Comparison of ENCODE assay signal across 12 cellular contexts in genomic region chr7:1716263-1717094, GRCh38. TPM values are rescaled to one million over a fixed set of nuclear protein-coding genes. Genes with fewer than 3 reads are reported as not detected.
DNase-seq lines count a peak whose midpoint lies in the region; ATAC-seq and TF ChIP-seq lines count a peak whose summit lies in the region.
"Had no signal": no experiment of that assay in that cellular context is flagged by ENCODE, and none has a peak within 500 bp of the region (broad histone marks: within the 10 kb centered on the region; RNA-seq: fewer than 3 reads in every experiment).

No MANE protein-coding gene starts in this region.

- peak; percentile 65 for DNase-seq in NCI-H510A treated with DMSO at 0.1 percent for 48 hours (lab: John Stamatoyannopoulos, UW)
- no peak for DNase-seq in NCI-H510A (lab: John Stamatoyannopoulos, UW)
- peak; percentile 64 for DNase-seq in M059J (ENCODE audit: low read depth)
- peak; percentile 12 for DNase-seq in astrocyte of the spinal cord (ENCODE audit: low read depth, low spot score)
- DNase-seq in DMS79 treated with DMSO at 0.1 percent for 48 hours (lab: John Stamatoyannopoulos, UW), result no peak

- no peak for TF ChIP-seq CTCF in astrocyte of the spinal cord (IDR thresholded peaks at IDR 0.05; ENCODE audit: low read depth, low read length)

- H3K4me3 ChIP-seq in astrocyte of the spinal cord (ENCODE audit: low read depth, low read length) (no peak overlapping the region), mesodermal cell (ENCODE audit: extremely low read depth, insufficient read depth, low read length, poor library complexity, severe bottlenecking) (no peak overlapping the region)
- H3K4me3 ChIP-seq: coronary artery, vagina had no signal

- 66 to 75% methylated on average over 15 to 17 of the region's 20 CpGs for WGBS in mesodermal cell (ENCODE audit: insufficient coverage in 2 of 2), 2 experiments

- ATAC-seq in HG03139 (IDR thresholded peaks at IDR 0.05; ENCODE audit: unreplicated experiment) (no peak), GM18511 (IDR thresholded peaks at IDR 0.05; ENCODE audit: unreplicated experiment) (no peak)

- peaks cover 28% of the 10 kb centered on the region for H3K4me1 ChIP-seq in mesodermal cell (ENCODE audit: control insufficient read depth, insufficient read depth, low read length, poor library complexity, severe bottlenecking)
- H3K4me1 ChIP-seq: vagina had no signal

- no peaks in the 10 kb centered on the region for H3K9me3 ChIP-seq in mesodermal cell (ENCODE audit: control insufficient read depth, low read length)
- H3K9me3 ChIP-seq: vagina had no signal

- H3K27ac ChIP-seq in mesodermal cell (ENCODE audit: low read depth, low read length, severe bottlenecking), result peak overlapping the region; percentile 41
- H3K27ac ChIP-seq: coronary artery, vagina had no signal

- H3K36me3 ChIP-seq in mesodermal cell (ENCODE audit: control insufficient read depth, insufficient read depth, low read length), result peaks cover 26% of the 10 kb centered on the region
- H3K36me3 ChIP-seq: vagina had no signal

- in situ Hi-C loops in astrocyte of the spinal cord (cut with HindIII; ENCODE audit: low sequenced_read_pairs), result no loop called here

RNA-seq across cellular contexts. Expression of gene ELFN1, which starts 46.4 kb away (rescaled TPM):
- not detected in 2 replicates for total RNA-seq in M059J (2014; rRNA removed; shearing (Covaris generic))
- 21.3 TPM for polyA plus RNA-seq in mesodermal cell (2013, experiment 1 of 2)
- polyA plus RNA-seq in mesodermal cell (2013, experiment 2 of 2), result 16.8 TPM
- total RNA-seq: A673; activated T-helper 1 cell treated with anti-CD3 and anti-CD28 coated beads, Interleukin-12 subunit alpha, Interleukin-12 subunit beta, Interleukin-2, Interleukin-4 antibody, amounts not matched to agents 30 ng/mL and 10 ng/mL and 1 ng/mL, durations not matched to agents 14 hours and 24 hours and 36 hours had no signal

Comparison
In these comparisons a context has a peak if more than half of its experiments do, and no peak if none do; other contexts are left out.
1. DNase-seq: peak in NCI-H510A treated with DMSO at 0.1 percent for 48 hours (single experiment), M059J (single experiment) and astrocyte of the spinal cord (single experiment); none in NCI-H510A (single experiment) and DMS79 treated with DMSO at 0.1 percent for 48 hours (single experiment).